In the genomic region with DNA sequence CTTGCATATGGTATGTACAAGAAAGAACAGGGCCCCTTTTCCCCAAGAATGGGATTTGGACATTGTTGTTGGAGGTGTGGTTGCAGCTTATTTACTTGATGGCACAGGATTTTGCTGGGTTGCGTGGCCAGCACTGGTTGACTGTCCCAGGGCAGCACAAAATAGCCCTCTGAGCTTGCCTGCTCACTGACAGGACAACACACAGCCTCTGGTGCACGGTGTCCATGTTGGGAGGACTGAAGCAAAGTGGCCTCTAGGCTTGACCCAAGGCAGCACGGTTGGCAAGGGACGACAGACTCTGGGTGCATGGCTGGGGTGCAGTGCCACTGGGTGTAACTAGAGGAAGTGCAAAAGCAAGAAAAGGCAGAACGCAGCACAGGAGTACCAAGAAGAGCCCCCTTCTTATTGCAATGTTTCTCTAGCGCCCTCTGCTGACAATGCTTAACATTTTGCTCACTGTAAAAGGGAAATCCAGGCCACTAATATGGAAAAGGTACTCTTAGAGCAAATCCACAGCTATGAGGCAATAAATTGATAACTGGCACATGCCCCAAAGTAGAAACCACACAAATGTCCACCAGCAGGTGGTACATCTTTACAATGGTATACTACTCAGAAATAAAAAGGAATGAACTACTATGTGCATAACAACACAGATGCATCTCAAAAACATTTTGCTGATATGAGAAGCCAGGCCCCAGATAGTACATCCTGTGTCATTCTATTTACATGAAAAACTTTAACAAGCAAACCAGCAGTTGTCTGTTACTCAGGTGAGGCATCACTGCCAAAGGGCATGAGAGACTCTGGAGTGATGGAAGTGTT, we compare ENCODE assay signal across 1 cellular context.
TF ChIP-seq lines count a peak whose summit lies in the region.

No MANE protein-coding gene starts in this region.

TF ChIP-seq in GM23338, 12 proteins besides CTCF, POLR2A, EP300 and RAD21 (continued from another document):
- no peak for TF ChIP-seq EZH2phosphoT487 (IDR thresholded peaks at IDR 0.05; ENCODE audit: unreplicated experiment)
- no peak for TF ChIP-seq STAT1 (IDR thresholded peaks at IDR 0.05; ENCODE audit: unreplicated experiment)
- TF ChIP-seq JUNB (IDR thresholded peaks at IDR 0.05; ENCODE audit: unreplicated experiment) = no peak
- no peak for TF ChIP-seq ZNF114 (CRISPR knock-in tag; IDR thresholded peaks at IDR 0.05)
- TF ChIP-seq, protein P1, sequence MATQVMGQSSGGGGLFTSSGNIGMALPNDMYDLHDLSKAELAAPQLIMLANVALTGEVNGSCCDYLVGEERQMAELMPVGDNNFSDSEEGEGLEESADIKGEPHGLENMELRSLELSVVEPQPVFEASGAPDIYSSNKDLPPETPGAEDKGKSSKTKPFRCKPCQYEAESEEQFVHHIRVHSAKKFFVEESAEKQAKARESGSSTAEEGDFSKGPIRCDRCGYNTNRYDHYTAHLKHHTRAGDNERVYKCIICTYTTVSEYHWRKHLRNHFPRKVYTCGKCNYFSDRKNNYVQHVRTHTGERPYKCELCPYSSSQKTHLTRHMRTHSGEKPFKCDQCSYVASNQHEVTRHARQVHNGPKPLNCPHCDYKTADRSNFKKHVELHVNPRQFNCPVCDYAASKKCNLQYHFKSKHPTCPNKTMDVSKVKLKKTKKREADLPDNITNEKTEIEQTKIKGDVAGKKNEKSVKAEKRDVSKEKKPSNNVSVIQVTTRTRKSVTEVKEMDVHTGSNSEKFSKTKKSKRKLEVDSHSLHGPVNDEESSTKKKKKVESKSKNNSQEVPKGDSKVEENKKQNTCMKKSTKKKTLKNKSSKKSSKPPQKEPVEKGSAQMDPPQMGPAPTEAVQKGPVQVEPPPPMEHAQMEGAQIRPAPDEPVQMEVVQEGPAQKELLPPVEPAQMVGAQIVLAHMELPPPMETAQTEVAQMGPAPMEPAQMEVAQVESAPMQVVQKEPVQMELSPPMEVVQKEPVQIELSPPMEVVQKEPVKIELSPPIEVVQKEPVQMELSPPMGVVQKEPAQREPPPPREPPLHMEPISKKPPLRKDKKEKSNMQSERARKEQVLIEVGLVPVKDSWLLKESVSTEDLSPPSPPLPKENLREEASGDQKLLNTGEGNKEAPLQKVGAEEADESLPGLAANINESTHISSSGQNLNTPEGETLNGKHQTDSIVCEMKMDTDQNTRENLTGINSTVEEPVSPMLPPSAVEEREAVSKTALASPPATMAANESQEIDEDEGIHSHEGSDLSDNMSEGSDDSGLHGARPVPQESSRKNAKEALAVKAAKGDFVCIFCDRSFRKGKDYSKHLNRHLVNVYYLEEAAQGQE (IDR thresholded peaks at IDR 0.05; ENCODE audit: unreplicated experiment) = no peak
- TF ChIP-seq, protein P2, sequence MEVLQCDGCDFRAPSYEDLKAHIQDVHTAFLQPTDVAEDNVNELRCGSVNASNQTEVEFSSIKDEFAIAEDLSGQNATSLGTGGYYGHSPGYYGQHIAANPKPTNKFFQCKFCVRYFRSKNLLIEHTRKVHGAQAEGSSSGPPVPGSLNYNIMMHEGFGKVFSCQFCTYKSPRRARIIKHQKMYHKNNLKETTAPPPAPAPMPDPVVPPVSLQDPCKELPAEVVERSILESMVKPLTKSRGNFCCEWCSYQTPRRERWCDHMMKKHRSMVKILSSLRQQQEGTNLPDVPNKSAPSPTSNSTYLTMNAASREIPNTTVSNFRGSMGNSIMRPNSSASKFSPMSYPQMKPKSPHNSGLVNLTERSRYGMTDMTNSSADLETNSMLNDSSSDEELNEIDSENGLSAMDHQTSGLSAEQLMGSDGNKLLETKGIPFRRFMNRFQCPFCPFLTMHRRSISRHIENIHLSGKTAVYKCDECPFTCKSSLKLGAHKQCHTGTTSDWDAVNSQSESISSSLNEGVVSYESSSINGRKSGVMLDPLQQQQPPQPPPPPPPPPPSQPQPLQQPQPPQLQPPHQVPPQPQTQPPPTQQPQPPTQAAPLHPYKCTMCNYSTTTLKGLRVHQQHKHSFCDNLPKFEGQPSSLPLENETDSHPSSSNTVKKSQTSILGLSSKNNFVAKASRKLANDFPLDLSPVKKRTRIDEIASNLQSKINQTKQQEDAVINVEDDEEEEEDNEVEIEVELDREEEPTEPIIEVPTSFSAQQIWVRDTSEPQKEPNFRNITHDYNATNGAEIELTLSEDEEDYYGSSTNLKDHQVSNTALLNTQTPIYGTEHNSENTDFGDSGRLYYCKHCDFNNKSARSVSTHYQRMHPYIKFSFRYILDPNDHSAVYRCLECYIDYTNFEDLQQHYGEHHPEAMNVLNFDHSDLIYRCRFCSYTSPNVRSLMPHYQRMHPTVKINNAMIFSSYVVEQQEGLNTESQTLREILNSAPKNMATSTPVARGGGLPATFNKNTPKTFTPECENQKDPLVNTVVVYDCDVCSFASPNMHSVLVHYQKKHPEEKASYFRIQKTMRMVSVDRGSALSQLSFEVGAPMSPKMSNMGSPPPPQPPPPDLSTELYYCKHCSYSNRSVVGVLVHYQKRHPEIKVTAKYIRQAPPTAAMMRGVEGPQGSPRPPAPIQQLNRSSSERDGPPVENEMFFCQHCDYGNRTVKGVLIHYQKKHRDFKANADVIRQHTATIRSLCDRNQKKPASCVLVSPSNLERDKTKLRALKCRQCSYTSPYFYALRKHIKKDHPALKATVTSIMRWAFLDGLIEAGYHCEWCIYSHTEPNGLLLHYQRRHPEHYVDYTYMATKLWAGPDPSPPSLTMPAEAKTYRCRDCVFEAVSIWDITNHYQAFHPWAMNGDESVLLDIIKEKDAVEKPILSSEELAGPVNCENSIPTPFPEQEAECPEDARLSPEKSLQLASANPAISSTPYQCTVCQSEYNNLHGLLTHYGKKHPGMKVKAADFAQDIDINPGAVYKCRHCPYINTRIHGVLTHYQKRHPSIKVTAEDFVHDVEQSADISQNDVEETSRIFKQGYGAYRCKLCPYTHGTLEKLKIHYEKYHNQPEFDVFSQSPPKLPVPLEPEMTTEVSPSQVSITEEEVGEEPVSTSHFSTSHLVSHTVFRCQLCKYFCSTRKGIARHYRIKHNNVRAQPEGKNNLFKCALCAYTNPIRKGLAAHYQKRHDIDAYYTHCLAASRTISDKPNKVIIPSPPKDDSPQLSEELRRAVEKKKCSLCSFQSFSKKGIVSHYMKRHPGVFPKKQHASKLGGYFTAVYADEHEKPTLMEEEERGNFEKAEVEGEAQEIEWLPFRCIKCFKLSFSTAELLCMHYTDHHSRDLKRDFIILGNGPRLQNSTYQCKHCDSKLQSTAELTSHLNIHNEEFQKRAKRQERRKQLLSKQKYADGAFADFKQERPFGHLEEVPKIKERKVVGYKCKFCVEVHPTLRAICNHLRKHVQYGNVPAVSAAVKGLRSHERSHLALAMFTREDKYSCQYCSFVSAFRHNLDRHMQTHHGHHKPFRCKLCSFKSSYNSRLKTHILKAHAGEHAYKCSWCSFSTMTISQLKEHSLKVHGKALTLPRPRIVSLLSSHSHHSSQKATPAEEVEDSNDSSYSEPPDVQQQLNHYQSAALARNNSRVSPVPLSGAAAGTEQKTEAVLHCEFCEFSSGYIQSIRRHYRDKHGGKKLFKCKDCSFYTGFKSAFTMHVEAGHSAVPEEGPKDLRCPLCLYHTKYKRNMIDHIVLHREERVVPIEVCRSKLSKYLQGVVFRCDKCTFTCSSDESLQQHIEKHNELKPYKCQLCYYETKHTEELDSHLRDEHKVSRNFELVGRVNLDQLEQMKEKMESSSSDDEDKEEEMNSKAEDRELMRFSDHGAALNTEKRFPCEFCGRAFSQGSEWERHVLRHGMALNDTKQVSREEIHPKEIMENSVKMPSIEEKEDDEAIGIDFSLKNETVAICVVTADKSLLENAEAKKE (CRISPR knock-in tag; IDR thresholded peaks at IDR 0.05) = no peak
- no peak for TF ChIP-seq POLR2AphosphoS5 (IDR thresholded peaks at IDR 0.05; ENCODE audit: low read depth)
- TF ChIP-seq, protein P3, sequence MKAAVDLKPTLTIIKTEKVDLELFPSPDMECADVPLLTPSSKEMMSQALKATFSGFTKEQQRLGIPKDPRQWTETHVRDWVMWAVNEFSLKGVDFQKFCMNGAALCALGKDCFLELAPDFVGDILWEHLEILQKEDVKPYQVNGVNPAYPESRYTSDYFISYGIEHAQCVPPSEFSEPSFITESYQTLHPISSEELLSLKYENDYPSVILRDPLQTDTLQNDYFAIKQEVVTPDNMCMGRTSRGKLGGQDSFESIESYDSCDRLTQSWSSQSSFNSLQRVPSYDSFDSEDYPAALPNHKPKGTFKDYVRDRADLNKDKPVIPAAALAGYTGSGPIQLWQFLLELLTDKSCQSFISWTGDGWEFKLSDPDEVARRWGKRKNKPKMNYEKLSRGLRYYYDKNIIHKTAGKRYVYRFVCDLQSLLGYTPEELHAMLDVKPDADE (IDR thresholded peaks at IDR 0.05) = no peak
TF ChIP-seq in GM23338: peak in this region for 0.
